ENCODE assay signal across 8 cellular contexts in the genomic region with DNA sequence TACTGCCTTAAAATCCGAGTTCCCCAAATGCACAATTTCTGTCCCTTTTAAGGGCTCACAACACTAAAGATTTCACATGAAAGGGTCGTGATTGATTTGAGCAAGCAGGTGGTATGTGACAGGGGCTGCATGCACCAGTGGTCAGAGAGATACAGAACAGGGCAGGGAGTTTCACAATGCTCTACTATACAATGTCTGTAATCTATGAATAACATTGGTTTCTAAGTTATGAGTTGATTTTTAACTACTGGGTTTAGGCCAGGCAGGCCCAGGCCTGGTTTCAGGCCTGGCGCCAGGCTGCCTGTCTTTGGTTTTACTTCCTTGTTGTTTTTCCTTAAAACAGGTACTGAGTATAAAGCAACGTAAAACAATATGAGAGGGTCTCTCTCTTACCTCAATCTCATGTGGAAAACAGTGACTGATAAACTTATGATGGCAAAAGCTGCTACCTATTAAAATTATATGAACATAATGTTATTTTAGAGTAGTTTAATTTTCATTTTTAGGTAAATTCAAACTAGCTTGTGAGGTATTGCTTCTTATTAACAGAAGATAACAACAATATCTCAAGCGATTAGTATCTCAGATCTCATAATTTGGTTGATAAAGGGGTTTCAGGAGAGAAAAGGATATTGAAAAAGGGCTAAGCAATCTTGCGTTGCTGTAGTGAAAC.
A peak's percentile ranks its signal among the peaks of the same experiment; 100 is the strongest.
DNase-seq lines count a peak whose midpoint lies in the region; ATAC-seq, FAIRE-seq and TF ChIP-seq lines count a peak whose summit lies in the region.
"Not testable (repeated sequence)": the region's sequence is repeated elsewhere in the genome, so short reads cannot be mapped to it uniquely, and the experiment has no call there.

No MANE protein-coding gene starts in this region.

- DNase-seq in Caki2 (ENCODE audit: low read depth) (peak; percentile 69), RCC 7860 (ENCODE audit: low spot score) (peak; percentile 43), epithelial cell of esophagus (ENCODE audit: low read depth) (peak; percentile 3), kidney tubule cell (ENCODE audit: low spot score) (peak; percentile 82), renal cortical epithelial cell (ENCODE audit: low read depth) (peak; percentile 81)

- TF ChIP-seq CTCF in epithelial cell of esophagus (IDR thresholded peaks at IDR 0.05; ENCODE audit: insufficient read depth, low read depth, low read length, missing control alignments) = not testable (repeated sequence)

- in situ Hi-C loops in Caki2 (cut with HindIII; ENCODE audit: low pct_unique_long_range_greater_than_20kb, low sequenced_read_pairs) = not testable (repeated sequence)

- FAIRE-seq in RCC 7860 (lab: Jason Lieb, UNC) = not testable (repeated sequence)

- ATAC-seq in GM18511 (IDR thresholded peaks at IDR 0.05; ENCODE audit: unreplicated experiment) (peak; percentile 51), GM19324 (IDR thresholded peaks at IDR 0.05; ENCODE audit: low FRiP score, unreplicated experiment) (peak; percentile 37), HG02943 (IDR thresholded peaks at IDR 0.05; ENCODE audit: low read depth, unreplicated experiment) (peak; percentile 41)

- H3K4me3 ChIP-seq in epithelial cell of esophagus (ENCODE audit: low read length) = not testable (repeated sequence)

Comparison
In these comparisons a context has a peak if more than half of its experiments do, and no peak if none do; other contexts are left out.
1. DNase-seq: peak in every context shown above with its lines; median percentile 82 in kidney tubule cell; 81 in renal cortical epithelial cell; 69 in Caki2; 43 in RCC 7860; 3 in epithelial cell of esophagus.